In the genomic region with DNA sequence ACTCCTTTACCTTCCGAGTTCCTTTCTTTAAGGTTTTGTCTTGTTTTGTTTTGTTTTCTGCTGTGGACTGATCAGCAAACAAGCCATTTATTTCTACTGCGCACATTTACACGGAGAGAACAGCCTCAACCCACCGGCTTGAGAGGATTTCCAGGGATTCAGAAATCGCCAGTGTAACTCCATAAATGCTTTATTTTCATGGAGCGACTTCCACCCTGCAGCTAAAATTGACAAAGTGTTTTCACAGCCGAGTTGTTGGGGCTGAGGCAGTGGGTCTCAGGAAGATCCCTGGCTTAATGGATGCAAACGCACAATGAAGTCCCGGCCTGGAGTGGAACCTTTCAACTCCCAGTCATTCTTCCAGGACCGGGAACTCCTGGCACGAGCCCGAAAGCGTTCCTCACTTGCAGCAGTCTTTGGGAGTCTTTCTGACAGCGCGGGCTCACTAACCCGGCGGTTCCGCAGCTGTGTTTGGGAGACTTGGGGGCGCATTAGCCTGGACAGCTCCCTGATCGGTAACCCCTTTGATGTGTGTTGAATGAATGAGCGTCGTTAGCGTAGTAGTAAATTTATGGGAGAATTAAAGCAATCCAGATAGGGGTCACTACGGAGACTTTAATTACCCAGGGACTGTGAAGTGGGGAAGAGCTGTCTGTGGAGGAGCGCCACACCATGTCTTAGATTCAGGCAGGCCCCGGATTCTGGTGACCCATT, we compare ENCODE assay signal across 8 cellular contexts. TPM values are rescaled to one million over a fixed set of nuclear protein-coding genes. Genes with fewer than 3 reads are reported as not detected.
A peak's percentile ranks its signal among the peaks of the same experiment; 100 is the strongest.
DNase-seq lines count a peak whose midpoint lies in the region; ATAC-seq and TF ChIP-seq lines count a peak whose summit lies in the region.

No MANE protein-coding gene starts in this region.

- TF ChIP-seq CTCF in brain (conservative IDR thresholded peaks at IDR 0.05): no peak

- peaks cover 72% of the 10 kb centered on the region for H3K27me3 Mint-ChIP-seq in brain

- no peaks in the 10 kb centered on the region for H3K36me3 Mint-ChIP-seq in brain

- H3K27ac Mint-ChIP-seq in brain: peak overlapping the region; percentile 15 to 68 (median 31)

- DNase-seq in GM03348 (ENCODE audit: low spot score) (peak; percentile 20), left kidney (ENCODE audit: low read depth, low spot score) (peak; percentile 79), superior temporal gyrus (ENCODE audit: extremely low spot score) (peak; percentile 57), SHP77 (lab: John Stamatoyannopoulos, UW) (no peak)
- DNase-seq in stimulated activated naive CD4-positive, alpha-beta T cell (lab: John Stamatoyannopoulos, UW): no peak

- ATAC-seq in HG03571 (IDR thresholded peaks at IDR 0.05; ENCODE audit: unreplicated experiment) (peak; percentile 12), HG02973 (IDR thresholded peaks at IDR 0.05; ENCODE audit: unreplicated experiment) (no peak)

- H3K4me3 Mint-ChIP-seq in brain: peak overlapping the region; percentile 86 to 93 (median 89)

- peaks cover 21% of the 10 kb centered on the region for H3K4me1 Mint-ChIP-seq in brain

- H3K9me3 Mint-ChIP-seq in brain: peaks cover 0 to 8% (median 3%) of the 10 kb centered on the region in 5 experiments

RNA-seq across cellular contexts. Expression of a gene that starts 0.8 kb away (rescaled TPM):
- polyA plus RNA-seq in brain (ENCODE audit: insufficient read depth, low read depth, low replicate concordance): 4.3 TPM

Comparison
In these comparisons a context has a peak if more than half of its experiments do, and no peak if none do; other contexts are left out.
1. DNase-seq: peak in GM03348 (single experiment), left kidney (single experiment) and superior temporal gyrus (single experiment); none in SHP77 (0 of 2) and stimulated activated naive CD4-positive, alpha-beta T cell (0 of 6).